In the genomic region with DNA sequence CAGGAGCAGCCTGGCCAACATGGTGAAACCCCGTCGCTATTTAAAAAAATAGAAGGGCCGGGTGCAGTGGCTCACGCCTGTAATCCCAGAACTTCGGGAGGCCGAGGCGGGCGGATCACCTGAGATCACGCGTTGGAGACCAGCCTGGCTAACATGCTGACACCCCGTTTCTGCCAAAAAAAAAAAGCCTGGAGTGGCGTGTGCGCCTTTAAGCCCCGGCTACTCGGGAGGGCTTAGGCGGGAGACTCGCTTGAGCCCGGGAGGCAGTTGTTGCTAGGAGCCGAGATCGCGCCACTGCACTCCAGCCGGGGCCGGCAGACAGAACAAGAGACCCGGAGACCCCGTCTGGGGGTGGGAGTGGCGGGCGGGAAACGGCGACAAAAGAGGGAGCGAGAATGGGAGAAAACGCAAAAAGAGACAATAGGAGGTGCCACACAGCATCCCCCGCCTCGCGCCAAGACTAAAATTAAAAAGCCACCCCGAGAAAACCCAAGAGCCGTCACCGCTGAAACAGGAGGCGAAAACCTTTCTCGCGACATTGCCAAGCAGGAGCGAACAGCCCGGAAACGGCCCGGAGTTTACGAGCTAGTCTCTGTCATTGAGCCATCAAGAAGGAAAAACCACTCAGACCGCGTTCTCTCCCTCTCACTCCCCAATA, we compare ENCODE assay signal across 8 cellular contexts. TPM values are rescaled to one million over a fixed set of nuclear protein-coding genes. Genes with fewer than 3 reads are reported as not detected.
DNase-seq lines count a peak whose midpoint lies in the region; ATAC-seq and TF ChIP-seq lines count a peak whose summit lies in the region.
"Not testable (repeated sequence)": the region's sequence is repeated elsewhere in the genome, so short reads cannot be mapped to it uniquely, and the experiment has no call there.

No MANE protein-coding gene starts in this region.

- ATAC-seq in GM18511 (IDR thresholded peaks at IDR 0.05; ENCODE audit: unreplicated experiment) (peak; percentile 26), HG03066 (IDR thresholded peaks at IDR 0.05; ENCODE audit: low read depth, unreplicated experiment) (peak; percentile 11), right lobe of liver (peak; percentile 6 to 47 (median 22)), gastrocnemius medialis (peak; percentile 53 to 77), upper lobe of right lung (peak; percentile 3)

- 0% methylated on average over 4 to 16 of the region's 47 CpGs for WGBS in endodermal cell (ENCODE audit: insufficient coverage in 1 of 2, insufficient read length in 1 of 2), 2 experiments
- under 1% methylated on average over 31 of the region's 47 CpGs for WGBS in right lobe of liver (ENCODE audit: insufficient coverage, low coverage, low lambda C conversion rate, missing lambda C conversion rate)

- not testable (repeated sequence) for H3K4me1 Mint-ChIP-seq in endodermal cell

- not testable (repeated sequence) for H3K4me1 ChIP-seq in endodermal cell (ENCODE audit: control insufficient read depth, insufficient read depth, low read length); right lobe of liver; gastrocnemius medialis; upper lobe of right lung

- not testable (repeated sequence) for H3K27me3 Mint-ChIP-seq in endodermal cell (ENCODE audit: insufficient read depth)

- TF ChIP-seq POLR2A in right lobe of liver (IDR thresholded peaks at IDR 0.05) = peak; percentile 69
- peak in 1 of 2 donors; percentile 97 for TF ChIP-seq POLR2A in gastrocnemius medialis (IDR thresholded peaks at IDR 0.05)

- H3K4me3 ChIP-seq in endodermal cell (ENCODE audit: low read length) = not testable (repeated sequence)
- H3K4me3 ChIP-seq in right lobe of liver (peak overlapping the region in 2 of 3 donors; percentile 4 to 10), gastrocnemius medialis (peak overlapping the region in 3 of 4 donors; percentile 46 to 59 (median 50)), upper lobe of right lung (peak overlapping the region; percentile 67)

- intact Hi-C loops in right lobe of liver (cut with DNase I); gastrocnemius medialis (cut with DNase I; ENCODE audit: low total_unique reads); upper lobe of right lung (cut with DNase I): not testable (repeated sequence)

- not testable (repeated sequence) for H3K9me3 ChIP-seq in endodermal cell (ENCODE audit: control insufficient read depth, low read length); right lobe of liver; gastrocnemius medialis; upper lobe of right lung

- POLR2A ChIA-PET in RWPE1 (lab: Yijun Ruan, JAX; ENCODE audit: low non-redundant PET) = not testable (repeated sequence)

- not testable (repeated sequence) for H3K9me3 Mint-ChIP-seq in endodermal cell

- not testable (repeated sequence) for H3K36me3 ChIP-seq in endodermal cell (ENCODE audit: control insufficient read depth, insufficient read depth, low read length); right lobe of liver; gastrocnemius medialis; upper lobe of right lung

- not testable (repeated sequence) for H3K4me3 Mint-ChIP-seq in endodermal cell

- CTCF ChIA-PET in RWPE1 (lab: Yijun Ruan, JAX) = interaction anchor here (0.6 kb wide), 1 partner anchor 1478 kb away, joined by 3 read pairs; no protein-coding TSS in a partner anchor

- in situ Hi-C loops in gastrocnemius medialis (cut with MboI; ENCODE audit: low sequenced_read_pairs in 4 of 4) = not testable (repeated sequence)

- not testable (repeated sequence) for H3K36me3 Mint-ChIP-seq in endodermal cell (ENCODE audit: low read depth)

- DNase-seq in RWPE1 (ENCODE audit: low spot score) = not testable (repeated sequence)
- DNase-seq in activated T-cell treated with anti-CD3 and anti-CD28 coated beads, Interleukin-2, amount 50 U/mL, for 48 hours = peak; percentile 20 to 27
- DNase-seq in endodermal cell = peak; percentile 78
- DNase-seq in right lobe of liver = peak; percentile 46 to 68 (median 66)
- DNase-seq in gastrocnemius medialis = peak; percentile 72 to 75
- DNase-seq in upper lobe of right lung = peak; percentile 78

- not testable (repeated sequence) for H3K9ac ChIP-seq in endodermal cell (ENCODE audit: extremely low read depth, low read length, poor library complexity, severe bottlenecking)

- not testable (repeated sequence) for H3K27me3 ChIP-seq in endodermal cell (ENCODE audit: control insufficient read depth, insufficient read depth, low read length, poor library complexity, severe bottlenecking); right lobe of liver; gastrocnemius medialis; upper lobe of right lung

- TF ChIP-seq CTCF in RWPE1 (conservative IDR thresholded peaks at IDR 0.05; ENCODE audit: low read depth); endodermal cell (conservative IDR thresholded peaks at IDR 0.05); right lobe of liver (IDR thresholded peaks at IDR 0.05); gastrocnemius medialis (IDR thresholded peaks at IDR 0.05 in 4 of 5, conservative IDR thresholded peaks at IDR 0.05 in 1 of 5); upper lobe of right lung (IDR thresholded peaks at IDR 0.05): not testable (repeated sequence)

- H3K27ac ChIP-seq in RWPE1 = peak overlapping the region; percentile 99
- peak overlapping the region; percentile 74 for H3K27ac ChIP-seq in endodermal cell (ENCODE audit: low read depth, low read length)
- H3K27ac ChIP-seq in right lobe of liver = peak overlapping the region in 2 of 3 donors; percentile 59
- H3K27ac ChIP-seq in gastrocnemius medialis = peak overlapping the region in 3 of 4 donors; percentile 83 to 90 (median 89)
- H3K27ac ChIP-seq in upper lobe of right lung = peak overlapping the region; percentile 92

- H3K27ac Mint-ChIP-seq in endodermal cell = not testable (repeated sequence)

RNA-seq across cellular contexts. Expression of a gene that starts 15.5 kb away (rescaled TPM):
- total RNA-seq in endodermal cell (under 1 TPM in 1 of 2 donors, not detected in 1; 0.53 TPM), right lobe of liver (1 to 10 TPM in 4 of 6 experiments, under 1 TPM in 2; 0.68 to 9.2 (median 2.2) TPM), gastrocnemius medialis (1 to 10 TPM in 1 of 4 donors, not detected in 3; 1.2 TPM), upper lobe of right lung (16.6 TPM)
- not detected for polyA plus RNA-seq in endodermal cell (2013, experiment 1 of 2)
- 0.54 TPM for polyA plus RNA-seq in endodermal cell (2013, experiment 2 of 2)

Comparison
In these comparisons a context has a peak if more than half of its experiments do, and no peak if none do; other contexts are left out.
1. ATAC-seq: peak in every context shown above with its lines; median percentile 65 in gastrocnemius medialis; 26 in GM18511; 22 in right lobe of liver; 11 in HG03066; 3 in upper lobe of right lung.